ENCODE assay signal across 8 cellular contexts in the genomic region with DNA sequence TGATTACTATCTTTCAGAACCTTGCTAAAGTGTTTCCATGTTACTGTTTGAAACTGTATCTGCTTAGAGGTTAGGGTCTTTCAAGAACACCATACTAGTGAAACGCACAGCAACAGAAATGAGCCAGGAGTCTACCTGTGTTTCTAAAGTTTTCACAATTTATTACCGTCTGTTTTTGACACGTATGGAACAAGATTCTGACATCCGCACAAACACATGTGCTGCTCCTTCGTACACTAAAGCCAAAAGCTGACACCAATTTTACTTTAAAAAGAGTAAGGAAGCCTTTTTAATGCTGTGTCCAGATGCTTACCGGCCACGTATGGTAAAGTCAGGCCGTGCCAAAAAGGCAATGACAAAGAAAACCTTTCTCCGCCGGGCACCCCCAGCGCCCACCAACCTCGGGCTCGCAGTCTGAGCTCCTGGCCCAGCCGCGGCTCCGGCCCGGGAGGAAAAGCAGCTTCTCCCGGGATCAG. TPM values are rescaled to one million over a fixed set of nuclear protein-coding genes. Genes with fewer than 3 reads are reported as not detected.
DNase-seq lines count a peak whose midpoint lies in the region; ATAC-seq and TF ChIP-seq lines count a peak whose summit lies in the region.

No MANE protein-coding gene starts in this region.

- no peaks in the 10 kb centered on the region for H3K9me3 Mint-ChIP-seq in brain

- peaks cover 2% of the 10 kb centered on the region for H3K4me1 ChIP-seq in mucosa of descending colon (ENCODE audit: low read depth)

- peaks cover 11% of the 10 kb centered on the region for H3K27me3 Mint-ChIP-seq in brain

- peak overlapping the region; percentile 83 to 94 (median 88) for H3K4me3 Mint-ChIP-seq in brain

- intact Hi-C loops in mucosa of descending colon (cut with DNase I, micrococcal nuclease) = no loop called here

- no peaks in the 10 kb centered on the region for H3K9me3 ChIP-seq in mucosa of descending colon

- peak overlapping the region; percentile 63 for H3K4me3 ChIP-seq in mucosa of descending colon

- ATAC-seq in GM18502 (IDR thresholded peaks at IDR 0.05; ENCODE audit: poor library complexity, unreplicated experiment) (peak; percentile 6), HG03097 (IDR thresholded peaks at IDR 0.05; ENCODE audit: low FRiP score, unreplicated experiment) (peak; percentile 11), mucosa of descending colon (peak; percentile 35), HG03521 (IDR thresholded peaks at IDR 0.05; ENCODE audit: unreplicated experiment) (no peak), HG03571 (IDR thresholded peaks at IDR 0.05; ENCODE audit: unreplicated experiment) (no peak)

- H3K4me1 Mint-ChIP-seq in brain = peaks cover 53% of the 10 kb centered on the region

- TF ChIP-seq CTCF in brain (conservative IDR thresholded peaks at IDR 0.05) = no peak
- TF ChIP-seq CTCF in mucosa of descending colon (IDR thresholded peaks at IDR 0.05) = no peak

- DNase-seq in mucosa of descending colon (no peak), ureter (ENCODE audit: low spot score) (no peak), DMS79 (lab: John Stamatoyannopoulos, UW) (no peak)

- H3K36me3 ChIP-seq in mucosa of descending colon (ENCODE audit: low read depth) = no peaks in the 10 kb centered on the region

- peak overlapping the region; percentile 75 to 96 (median 87) for H3K27ac Mint-ChIP-seq in brain

- H3K36me3 Mint-ChIP-seq in brain = peaks cover 47% of the 10 kb centered on the region

RNA-seq across cellular contexts. Expression of gene RPS4X, which starts 0.5 kb away (rescaled TPM):
- polyA plus RNA-seq in brain (ENCODE audit: insufficient read depth, low read depth, low replicate concordance) = 1,997 TPM
- total RNA-seq in mucosa of descending colon = 100 to 1,000 TPM; 607 to 919 (median 687) TPM
- 1,737 TPM for total RNA-seq in ureter

RNA-seq across cellular contexts. Expression of gene CITED1, which starts 29.2 kb away (rescaled TPM):
- 7.4 TPM for polyA plus RNA-seq in brain (ENCODE audit: insufficient read depth, low read depth, low replicate concordance)
- total RNA-seq in mucosa of descending colon = under 1 TPM in 2 of 3 donors, not detected in 1; 0.67 to 0.70 TPM
- total RNA-seq in ureter = not detected

RNA-seq across cellular contexts. Expression of gene ERCC6L, which starts 37.7 kb away (rescaled TPM):
- 2.4 TPM for polyA plus RNA-seq in brain (ENCODE audit: insufficient read depth, low read depth, low replicate concordance)
- total RNA-seq in mucosa of descending colon = 1 to 10 TPM in 1 of 3 donors, under 1 TPM in 2; 0.22 to 2.6 (median 0.64) TPM
- total RNA-seq in ureter = 0.26 TPM

Comparison
In these comparisons a context has a peak if more than half of its experiments do, and no peak if none do; other contexts are left out.
1. ATAC-seq: peak in GM18502 (single experiment), HG03097 (single experiment) and mucosa of descending colon (single experiment); none in HG03521 (single experiment) and HG03571 (single experiment).